Comparison of ENCODE assay signal across 24 cellular contexts in the genomic region with DNA sequence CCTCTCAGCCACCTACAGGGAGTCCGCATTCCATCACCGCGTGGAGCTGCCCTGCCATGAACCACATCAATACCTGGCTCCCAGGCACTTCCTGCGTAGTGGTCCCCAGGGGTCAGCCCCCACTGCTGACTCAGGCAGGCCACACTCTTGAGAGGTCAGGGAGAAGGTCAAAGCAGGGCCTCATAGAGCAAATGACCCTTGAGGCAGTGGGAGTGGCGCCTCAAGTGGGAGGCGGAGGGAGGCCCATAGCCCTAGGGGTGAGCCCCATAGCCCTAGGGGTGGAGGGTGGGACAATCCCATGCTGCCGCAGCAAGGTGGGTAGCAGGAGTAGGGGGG. TPM values are rescaled to one million over a fixed set of nuclear protein-coding genes. Genes with fewer than 3 reads are reported as not detected.
DNase-seq lines count a peak whose midpoint lies in the region; ATAC-seq and TF ChIP-seq lines count a peak whose summit lies in the region.
"Had no signal": no experiment of that assay in that cellular context is flagged by ENCODE, and none has a peak within 500 bp of the region (broad histone marks: within the 10 kb centered on the region; RNA-seq: fewer than 3 reads in every experiment).

No MANE protein-coding gene starts in this region.

- H3K36me3 Mint-ChIP-seq in MCF 10A (ENCODE audit: insufficient read depth, unreplicated experiment) = peaks cover 30% of the 10 kb centered on the region

- no peaks in the 10 kb centered on the region for H3K27me3 ChIP-seq in breast epithelium
- H3K27me3 ChIP-seq: cardiac muscle cell had no signal

- H3K4me1 ChIP-seq in breast epithelium = peaks cover 0 to 9% of the 10 kb centered on the region in 2 donors

- H3K4me3 Mint-ChIP-seq in MCF 10A (ENCODE audit: unreplicated experiment) = no peak overlapping the region
- H3K4me3 Mint-ChIP-seq: activated CD4-positive, alpha-beta T cell treated with anti-CD3 and anti-CD28 coated beads for 36 hours; activated CD8-positive, alpha-beta T cell treated with anti-CD3 and anti-CD28 coated beads, Interleukin-2, amount 10 ng/mL, durations not matched to agents 7 days and 5 days; activated naive CD8-positive, alpha-beta T cell; CD4-positive, alpha-beta T cell; endodermal cell; naive thymus-derived CD4-positive, alpha-beta T cell; stimulated activated naive CD8-positive, alpha-beta T cell treated with anti-CD3 and anti-CD28 coated beads, Interleukin-15, Interleukin-2, amounts not matched to agents 100 ng/mL and 50 ng/mL, for 24 hours; T-helper 2 cell treated with Interferon-gamma antibody and Interleukin-4, amounts not matched to agents 5 μg/mL and 100 μg/mL, for 36 hours had no signal

- no peak overlapping the region for H3K4me3 ChIP-seq in breast epithelium
- H3K4me3 ChIP-seq: cardiac muscle cell had no signal

- H3K27ac ChIP-seq in breast epithelium (peak overlapping the region; percentile 73 to 98), epithelial cell of prostate (peak overlapping the region; percentile 98)
- H3K27ac ChIP-seq: 22Rv1, cardiac muscle cell had no signal

- H3K27me3 Mint-ChIP-seq in MCF 10A (ENCODE audit: insufficient read depth, unreplicated experiment) = no peaks in the 10 kb centered on the region
- H3K27me3 Mint-ChIP-seq: activated CD4-positive, alpha-beta T cell treated with anti-CD3 and anti-CD28 coated beads for 36 hours; activated naive CD8-positive, alpha-beta T cell; CD4-positive, alpha-beta T cell; naive thymus-derived CD4-positive, alpha-beta T cell; stimulated activated naive CD8-positive, alpha-beta T cell treated with anti-CD3 and anti-CD28 coated beads, Interleukin-15, Interleukin-2, amounts not matched to agents 100 ng/mL and 50 ng/mL, for 24 hours had no signal

- H3K9me3 Mint-ChIP-seq in MCF 10A (ENCODE audit: unreplicated experiment) = no peaks in the 10 kb centered on the region
- H3K9me3 Mint-ChIP-seq: activated T-helper 2 cell treated with anti-CD3 and anti-CD28 coated beads, Interferon-gamma antibody, Interleukin-2, Interleukin-4, amounts not matched to agents 10 μg/mL and 5 μg/mL and 100 μg/mL, durations not matched to agents 14 hours and 24 hours and 36 hours; CD4-positive, alpha-beta T cell; endodermal cell; stimulated activated naive CD8-positive, alpha-beta T cell treated with anti-CD3 and anti-CD28 coated beads, Interleukin-15, Interleukin-2, amounts not matched to agents 100 ng/mL and 50 ng/mL, for 24 hours; T-helper 2 cell treated with Interferon-gamma antibody and Interleukin-4, amounts not matched to agents 5 μg/mL and 100 μg/mL, for 36 hours had no signal

- CTCF ChIA-PET in MCF 10A (lab: Yijun Ruan, JAX) = interaction anchor here (1.1 to 4.5 kb wide), 3 partner anchors 9 to 73 kb away, joined by 3 to 33 read pairs (median 32); no protein-coding TSS in a partner anchor

- no peak for TF ChIP-seq POLR2A in breast epithelium (IDR thresholded peaks at IDR 0.05)

- peaks cover 40% of the 10 kb centered on the region for H3K4me1 Mint-ChIP-seq in MCF 10A (ENCODE audit: insufficient read depth, unreplicated experiment)

- POLR2A ChIA-PET in MCF 10A (lab: Yijun Ruan, JAX) = interaction anchor here (0.6 to 5.3 kb wide), 6 partner anchors 10 to 83 kb away, joined by 3 to 89 read pairs (median 6); a partner anchor contains a TSS

- no peaks in the 10 kb centered on the region for H3K9me3 ChIP-seq in breast epithelium

- TF ChIP-seq CTCF in breast epithelium (IDR thresholded peaks at IDR 0.05) = no peak
- TF ChIP-seq CTCF in MCF 10A (IDR thresholded peaks at IDR 0.05; ENCODE audit: unreplicated experiment) = no peak

- H3K27ac Mint-ChIP-seq in MCF 10A (ENCODE audit: low read depth, unreplicated experiment) = no peak overlapping the region
- H3K27ac Mint-ChIP-seq: activated CD4-positive, alpha-beta T cell treated with anti-CD3 and anti-CD28 coated beads for 36 hours; activated CD8-positive, alpha-beta T cell treated with anti-CD3 and anti-CD28 coated beads, Interleukin-2, amount 10 ng/mL, durations not matched to agents 7 days and 5 days; activated naive CD8-positive, alpha-beta T cell; activated T-helper 2 cell treated with anti-CD3 and anti-CD28 coated beads, Interferon-gamma antibody, Interleukin-2, Interleukin-4, amounts not matched to agents 10 μg/mL and 5 μg/mL and 100 μg/mL, durations not matched to agents 14 hours and 24 hours and 36 hours; CD4-positive, alpha-beta T cell; endodermal cell; stimulated activated naive CD8-positive, alpha-beta T cell treated with anti-CD3 and anti-CD28 coated beads, Interleukin-15, Interleukin-2, amounts not matched to agents 100 ng/mL and 50 ng/mL, for 24 hours; T-helper 2 cell treated with Interferon-gamma antibody and Interleukin-4, amounts not matched to agents 5 μg/mL and 100 μg/mL, for 36 hours had no signal

- ATAC-seq in GM21526 (IDR thresholded peaks at IDR 0.05; ENCODE audit: low FRiP score, unreplicated experiment) = no peak
- ATAC-seq: activated CD4-positive, alpha-beta T cell treated with anti-CD3 and anti-CD28 coated beads for 36 hours; activated CD8-positive, alpha-beta T cell treated with anti-CD3 and anti-CD28 coated beads, Interleukin-2, amount 10 ng/mL, durations not matched to agents 7 days and 5 days; left cardiac atrium; naive thymus-derived CD4-positive, alpha-beta T cell had no signal

- DNase-seq in breast epithelium (ENCODE audit: low spot score in 2 of 2) (no peak), MCF 10A (ENCODE audit: unreplicated experiment) (no peak), epithelial cell of prostate (ENCODE audit: low read depth, low spot score) (no peak), posterior vena cava (ENCODE audit: low spot score) (peak; percentile 74), kidney glomerular epithelial cell (lab: John Stamatoyannopoulos, UW) (no peak)
- DNase-seq: activated CD4-positive, alpha-beta T cell treated with anti-CD3 and anti-CD28 coated beads for 36 hours; activated CD8-positive, alpha-beta T cell treated with anti-CD3 and anti-CD28 coated beads, Interleukin-2, amount 10 ng/mL, durations not matched to agents 7 days and 5 days; aorta; CD4-positive, alpha-beta T cell; endodermal cell; left cardiac atrium; mesendoderm; naive thymus-derived CD4-positive, alpha-beta T cell; NCI-H1694; NCI-H524; nucleus accumbens; SHP77 had no signal

- no TSS peak for BruUV-seq in MCF 10A (replicated peaks; lab: Mats Ljungman, UMichigan)

- intact Hi-C loops in breast epithelium (cut with DNase I; ENCODE audit: low total_unique reads) = no loop called here
- intact Hi-C loops in MCF 10A (cut with micrococcal nuclease) = no loop called here
- intact Hi-C loops in posterior vena cava (cut with DNase I) = no loop called here

- no peaks in the 10 kb centered on the region for H3K36me3 ChIP-seq in breast epithelium

RNA-seq across cellular contexts. Expression of a gene that starts 5.0 kb away (rescaled TPM):
- 100 to 1,000 TPM; 241 to 327 (median 262) TPM for total RNA-seq in breast epithelium
- 274 and 302 TPM in 2 replicates for total RNA-seq in MCF 10A (2022)
- total RNA-seq in posterior vena cava = 10 to 100 TPM; 82.7 to 98.6 TPM

RNA-seq across cellular contexts. Expression of a gene that starts 5.5 kb away (rescaled TPM):
- total RNA-seq in breast epithelium (100 to 1,000 TPM; 206 to 266 (median 262) TPM), MCF 10A (2022) (284 and 354 TPM in 2 replicates), posterior vena cava (100 to 1,000 TPM; 107 to 119 TPM)

RNA-seq across cellular contexts. Expression of a gene that starts 17.1 kb away (rescaled TPM):
- total RNA-seq in breast epithelium = 10 to 100 TPM in 1 of 3 donors, 1 to 10 TPM in 2; 3.3 to 10.7 (median 5.9) TPM
- 4.2 and 6.0 TPM in 2 replicates for total RNA-seq in MCF 10A (2022)
- total RNA-seq in posterior vena cava = 1 to 10 TPM; 7.0 to 9.5 TPM

RNA-seq across cellular contexts. Expression of a gene that starts 17.6 kb away (rescaled TPM):
- total RNA-seq in breast epithelium = 10 to 100 TPM; 38.2 to 43.9 (median 39.5) TPM
- total RNA-seq in MCF 10A (2022) = 52.0 and 63.4 TPM in 2 replicates
- 10 to 100 TPM; 33.5 to 41.2 TPM for total RNA-seq in posterior vena cava

RNA-seq across cellular contexts. Expression of a gene that starts 22.7 kb away (rescaled TPM):
- 1 to 10 TPM in 1 of 3 donors, not detected in 2; 1.8 TPM for total RNA-seq in breast epithelium
- total RNA-seq in MCF 10A (2022) = 0.68 TPM in 1 of 2 replicates, not detected in the other
- 1 to 10 TPM in 1 of 2 donors, not detected in 1; 1.4 TPM for total RNA-seq in posterior vena cava
- total RNA-seq: activated CD8-positive, alpha-beta T cell treated with anti-CD3 and anti-CD28 coated beads, Interleukin-2, amount 10 ng/mL, durations not matched to agents 7 days and 5 days; aorta; cardiac muscle cell; CD4-positive, alpha-beta T cell; endodermal cell had no signal
